8 cellular contexts compared by ENCODE assay signal in genomic region chr17:38871247-38871991, GRCh38. TPM values are rescaled to one million over a fixed set of nuclear protein-coding genes. Genes with fewer than 3 reads are reported as not detected.
DNase-seq lines count a peak whose midpoint lies in the region; ATAC-seq and TF ChIP-seq lines count a peak whose summit lies in the region.

No MANE protein-coding gene starts in this region.

- H3K4me1 ChIP-seq in Panc1 (ENCODE audit: control insufficient read depth, insufficient read depth, low read length): peaks cover 45% of the 10 kb centered on the region
- peaks cover 68% of the 10 kb centered on the region for H3K4me1 ChIP-seq in vagina

- peaks cover 23% of the 10 kb centered on the region for H3K9me3 Mint-ChIP-seq in glutamatergic neuron (ENCODE audit: unreplicated experiment)
- no peaks in the 10 kb centered on the region for H3K9me3 Mint-ChIP-seq in progenitor cell of endocrine pancreas (ENCODE audit: low read depth)

- H3K4me1 Mint-ChIP-seq in glutamatergic neuron (ENCODE audit: low read depth, unreplicated experiment): peaks cover 18% of the 10 kb centered on the region
- peaks cover 29% of the 10 kb centered on the region for H3K4me1 Mint-ChIP-seq in progenitor cell of endocrine pancreas (ENCODE audit: low read depth)

- H3K9me3 ChIP-seq in Panc1 (ENCODE audit: control insufficient read depth, insufficient read depth, low read depth, low read length): no peaks in the 10 kb centered on the region
- H3K9me3 ChIP-seq in vagina: no peaks in the 10 kb centered on the region

- no peak for TF ChIP-seq POLR2A in vagina (IDR thresholded peaks at IDR 0.05)

- H3K36me3 Mint-ChIP-seq in glutamatergic neuron (ENCODE audit: unreplicated experiment) (no peaks in the 10 kb centered on the region), progenitor cell of endocrine pancreas (ENCODE audit: insufficient read depth) (no peaks in the 10 kb centered on the region)

- H3K4me3 ChIP-seq in Panc1 (ENCODE audit: low read depth in 2 of 2, low read length in 2 of 2): peak overlapping the region; percentile 87 to 94
- peak overlapping the region; percentile 91 to 96 for H3K4me3 ChIP-seq in vagina

- H3K27me3 Mint-ChIP-seq in glutamatergic neuron (ENCODE audit: unreplicated experiment): peaks cover 26% of the 10 kb centered on the region
- H3K27me3 Mint-ChIP-seq in progenitor cell of endocrine pancreas: no peaks in the 10 kb centered on the region

- no TSS peak for BruUV-seq in Panc1 (replicated peaks; lab: Mats Ljungman, UMichigan)

- H3K27me3 ChIP-seq in Panc1 (ENCODE audit: control insufficient read depth, insufficient read depth, low read length) (no peaks in the 10 kb centered on the region), vagina (no peaks in the 10 kb centered on the region)

- H3K36me3 ChIP-seq in Panc1 (ENCODE audit: control insufficient read depth, insufficient read depth, low read length) (no peaks in the 10 kb centered on the region; the same call in 1 of the 2 replicates), vagina (no peaks in the 10 kb centered on the region)

- H3K4me3 Mint-ChIP-seq in glutamatergic neuron (ENCODE audit: unreplicated experiment) (peak overlapping the region; percentile 86), progenitor cell of endocrine pancreas (ENCODE audit: low read depth) (peak overlapping the region; percentile 99)

- peak; percentile 37 for DNase-seq in NCI-H146 (lab: John Stamatoyannopoulos, UW)
- no peak for DNase-seq in NCI-H146 treated with DMSO at 0.1 percent for 48 hours (lab: John Stamatoyannopoulos, UW; ENCODE audit: unreplicated experiment)
- no peak for DNase-seq in Panc1 (ENCODE audit: low read depth, low spot score)
- peak; percentile 51 for DNase-seq in activated effector memory CD4-positive, alpha-beta T cell treated with Interleukin-2 at 50 U/mL for 16 hours
- no peak for DNase-seq in glutamatergic neuron
- no peak for DNase-seq in progenitor cell of endocrine pancreas (ENCODE audit: low spot score, unreplicated experiment)
- DNase-seq in vagina (ENCODE audit: extremely low spot score in 2 of 2): no peak

- intact Hi-C loops in Panc1 (cut with micrococcal nuclease; ENCODE audit: unreplicated experiment) (no loop called here), vagina (cut with DNase I) (loop anchor here (5.0 to 10.0 kb wide), 2 partner anchors 53 to 281 kb away; partner anchors contain the start of genes LASP1NB and PLXDC1)

- ATAC-seq in Panc1 (no peak), HG02970 (IDR thresholded peaks at IDR 0.05; ENCODE audit: low FRiP score, unreplicated experiment) (no peak)

- H3K27ac Mint-ChIP-seq in glutamatergic neuron (ENCODE audit: unreplicated experiment) (peak overlapping the region; percentile 52), progenitor cell of endocrine pancreas (peak overlapping the region; percentile 95)

- TF ChIP-seq CTCF in Panc1 (IDR thresholded peaks at IDR 0.05) (no peak), glutamatergic neuron (IDR thresholded peaks at IDR 0.05; ENCODE audit: partially characterized antibody, unreplicated experiment) (no peak), progenitor cell of endocrine pancreas (IDR thresholded peaks at IDR 0.05; ENCODE audit: unreplicated experiment) (no peak), vagina (IDR thresholded peaks at IDR 0.05) (no peak)

- POLR2A ChIA-PET in Panc1 (lab: Charles Lee): no interaction called here

- CTCF ChIA-PET in Panc1 (lab: Charles Lee): no interaction called here

- in situ Hi-C loops in Panc1 (cut with HindIII; ENCODE audit: low pct_unique_long_range_greater_than_20kb, low sequenced_read_pairs): no loop called here

- H3K27ac ChIP-seq in Panc1 (ENCODE audit: low read length): peak overlapping the region; percentile 88
- H3K27ac ChIP-seq in vagina: peak overlapping the region; percentile 95

RNA-seq across cellular contexts. Expression of gene LASP1, which starts 1.6 kb away (rescaled TPM):
- 112 TPM for total RNA-seq in Panc1 (2021; ENCODE audit: unreplicated experiment)
- polyA plus RNA-seq in Panc1 (2012; ENCODE audit: insufficient read length): 117 TPM
- 66.6 TPM for total RNA-seq in glutamatergic neuron (ENCODE audit: unreplicated experiment)
- total RNA-seq in progenitor cell of endocrine pancreas: 134 and 135 TPM in 2 replicates
- total RNA-seq in vagina: 69.0 TPM

RNA-seq across cellular contexts. Expression of gene RPL23, which starts 17.9 kb away (rescaled TPM):
- total RNA-seq in Panc1 (2021; ENCODE audit: unreplicated experiment): 649 TPM
- polyA plus RNA-seq in Panc1 (2012; ENCODE audit: insufficient read length): 684 TPM
- total RNA-seq in glutamatergic neuron (ENCODE audit: unreplicated experiment): 850 TPM
- 1,623 and 1,642 TPM in 2 replicates for total RNA-seq in progenitor cell of endocrine pancreas
- 1,585 TPM for total RNA-seq in vagina

RNA-seq across cellular contexts. Expression of gene CWC25, which starts 46.3 kb away (rescaled TPM):
- 13.6 TPM for total RNA-seq in Panc1 (2021; ENCODE audit: unreplicated experiment)
- 9.0 TPM for polyA plus RNA-seq in Panc1 (2012; ENCODE audit: insufficient read length)
- total RNA-seq in glutamatergic neuron (ENCODE audit: unreplicated experiment): 13.0 TPM
- 17.1 and 19.9 TPM in 2 replicates for total RNA-seq in progenitor cell of endocrine pancreas
- total RNA-seq in vagina: 25.5 TPM

Comparison
In these comparisons a context has a peak if more than half of its experiments do, and no peak if none do; other contexts are left out.
1. DNase-seq: peak in NCI-H146 (single experiment) and activated effector memory CD4-positive, alpha-beta T cell treated with Interleukin-2 at 50 U/mL for 16 hours (single experiment); none in NCI-H146 treated with DMSO at 0.1 percent for 48 hours (single experiment), Panc1 (single experiment), glutamatergic neuron (single experiment), progenitor cell of endocrine pancreas (single experiment) and vagina (0 of 2).